10 cellular contexts compared by ENCODE assay signal in genomic region chr2:47172156-47172921, GRCh38. TPM values are rescaled to one million over a fixed set of nuclear protein-coding genes. Genes with fewer than 3 reads are reported as not detected.
DNase-seq lines count a peak whose midpoint lies in the region; ATAC-seq, FAIRE-seq and TF ChIP-seq lines count a peak whose summit lies in the region.
"Had no signal": no experiment of that assay in that cellular context is flagged by ENCODE, and none has a peak within 500 bp of the region (broad histone marks: within the 10 kb centered on the region; RNA-seq: fewer than 3 reads in every experiment).

No MANE protein-coding gene starts in this region.

- H3K27me3 ChIP-seq in BLaER1: no peaks in the 10 kb centered on the region
- H3K27me3 ChIP-seq in HUES48 (ENCODE audit: control insufficient read depth, insufficient read depth, low read length): no peaks in the 10 kb centered on the region
- H3K27me3 ChIP-seq in K562 (ENCODE audit: control insufficient read depth in 2 of 2, insufficient read depth in 2 of 2, low read length in 2 of 2): no peaks in the 10 kb centered on the region

- no peak for DNase-seq in K562 (ENCODE audit: extremely low read depth in 1 of 4, low spot score in 3 of 4)
- DNase-seq in naive B cell: no peak
- no peak for DNase-seq in activated CD4-positive, CD25-positive, alpha-beta regulatory T cell (lab: John Stamatoyannopoulos, UW)
- no peak for DNase-seq in COLO668 (lab: John Stamatoyannopoulos, UW; ENCODE audit: unreplicated experiment)
- no peak for DNase-seq in HK-2 (ENCODE audit: unreplicated experiment)
- DNase-seq: NCI-H187 treated with DMSO at 0.1 percent for 48 hours, posterior cingulate gyrus had no signal

- POLR2A ChIA-PET in K562 (lab: Yijun Ruan, JAX): interaction anchor here (0.8 to 1.9 kb wide), 11 partner anchors 9 to 163 kb away, joined by 3 to 10 read pairs (median 4); partner anchors contain the start of gene STPG4

- intact Hi-C loops in K562 (cut with micrococcal nuclease): no loop called here

- H2AFZ ChIP-seq in K562 (ENCODE audit: low read depth, low read length): no peak overlapping the region

- ATAC-seq in K562 (no peak), naive B cell (ENCODE audit: low read depth in 2 of 2) (no peak), GM21576 (IDR thresholded peaks at IDR 0.05; ENCODE audit: unreplicated experiment) (no peak)

- no peak for TF ChIP-seq EP300 in K562 (IDR thresholded peaks at IDR 0.05; ENCODE audit: low read length)

- in situ Hi-C loops in K562 (cut with MboI): no loop called here

- H3K4me1 ChIP-seq in BLaER1 (peaks cover 46% of the 10 kb centered on the region), HUES48 (ENCODE audit: control insufficient read depth, insufficient read depth, low read length) (peaks cover 46% of the 10 kb centered on the region), K562 (replicated peaks in 1 of 2; ENCODE audit: control insufficient read depth in 2 of 2, insufficient read depth in 2 of 2, low read length in 2 of 2) (peaks cover 7 to 22% of the 10 kb centered on the region in 2 experiments; a peak in 4 of 5 replicates)

- peaks cover 0 to 7% (median 0%) of the 10 kb centered on the region in 7 donors for H3K9me3 Mint-ChIP-seq in naive B cell

- no peak for TF ChIP-seq POLR2A in K562 (conservative IDR thresholded peaks at IDR 0.05)

- H3K9me3 ChIP-seq in BLaER1 (no peaks in the 10 kb centered on the region), HUES48 (ENCODE audit: control insufficient read depth, insufficient read depth, low read length) (no peaks in the 10 kb centered on the region), K562 (replicated peaks; ENCODE audit: control insufficient read depth, insufficient read depth, low read depth, low read length) (no peaks in the 10 kb centered on the region)

- H3K9ac ChIP-seq in BLaER1: no peak overlapping the region
- no peak overlapping the region for H3K9ac ChIP-seq in HUES48 (ENCODE audit: low read depth, low read length)
- peak overlapping the region in 1 of 2 experiments; percentile 48; a peak in 1 of 4 replicates for H3K9ac ChIP-seq in K562 (ENCODE audit: insufficient read depth in 1 of 2, low read depth in 2 of 2, low read length in 2 of 2)

- peaks cover 0 to 5% (median 0%) of the 10 kb centered on the region in 3 donors for H3K27me3 Mint-ChIP-seq in naive B cell

- peaks cover 91% of the 10 kb centered on the region for H3K79me2 ChIP-seq in K562 (ENCODE audit: control insufficient read depth, insufficient read depth, low read length)

- 35% methylated on average over 9 of the region's 9 CpGs for WGBS in K562 (ENCODE audit: insufficient coverage, low coverage, missing lambda C conversion rate)

- no peak for TF ChIP-seq RAD21 in K562 (CRISPR knock-in tag; conservative IDR thresholded peaks at IDR 0.05 in 1 of 2, IDR thresholded peaks at IDR 0.05 in 1 of 2)

- H3K4me1 Mint-ChIP-seq in naive B cell: peaks cover 45 to 77% (median 67%) of the 10 kb centered on the region in 3 donors

- H3K36me3 Mint-ChIP-seq in naive B cell: peaks cover 0 to 9% of the 10 kb centered on the region in 2 donors

- TF ChIP-seq CTCF in K562 (IDR thresholded peaks at IDR 0.05 in 2 of 3, conservative IDR thresholded peaks at IDR 0.05 in 1 of 3; ENCODE audit: insufficient read depth in 2 of 3, low read depth in 1 of 3, low read length in 3 of 3): no peak

- FAIRE-seq in K562 (lab: Jason Lieb, UNC): peak; percentile 6

- H3K27ac ChIP-seq in BLaER1 (no peak overlapping the region), HUES48 (ENCODE audit: low read depth, low read length) (no peak overlapping the region), K562 (ENCODE audit: extremely low read depth, low read depth, low read length) (no peak overlapping the region)

- H3K4me3 ChIP-seq in BLaER1 (0 out of 2 replicates have a peak overlapping the region, but pooled peaks have one; percentile 88), HUES48 (ENCODE audit: low read depth, low read length) (peak overlapping the region; percentile 96), K562 (no peak overlapping the region)

- peaks cover 48% of the 10 kb centered on the region for H3K36me3 ChIP-seq in BLaER1
- H3K36me3 ChIP-seq in HUES48 (ENCODE audit: control insufficient read depth, insufficient read depth, low read length): peaks cover 53% of the 10 kb centered on the region
- H3K36me3 ChIP-seq in K562 (ENCODE audit: control insufficient read depth, insufficient read depth, low read length): peaks cover 65% of the 10 kb centered on the region

- H3K4me3 Mint-ChIP-seq in naive B cell: peak overlapping the region in 6 of 8 donors; percentile 30 to 100 (median 67)

- no peaks in the 10 kb centered on the region for H3K9me1 ChIP-seq in K562 (ENCODE audit: control insufficient read depth, insufficient read depth, low read length)

- peak overlapping the region in 3 of 6 donors; percentile 9 to 100 (median 33) for H3K27ac Mint-ChIP-seq in naive B cell

- no TSS peak for BruUV-seq in K562 (replicated peaks; lab: Mats Ljungman, UMichigan)

- CTCF ChIA-PET in K562 (lab: Yijun Ruan, JAX; ENCODE audit: low intra/inter-chr PET ratio): no interaction called here

- H4K20me1 ChIP-seq in BLaER1 (peaks cover 88% of the 10 kb centered on the region), K562 (replicated peaks; ENCODE audit: control insufficient read depth, insufficient read depth, low read length) (peaks cover 67% of the 10 kb centered on the region)

- peak overlapping the region; percentile 97 for H3K4me2 ChIP-seq in BLaER1
- peak overlapping the region; percentile 70 for H3K4me2 ChIP-seq in K562 (ENCODE audit: insufficient read depth, low read length)

TF ChIP-seq in K562, 482 proteins besides CTCF, POLR2A, EP300 and RAD21:
- TF ChIP-seq TEAD2 (tag; IDR thresholded peaks at IDR 0.05): no peak

RNA-seq across cellular contexts. Expression of gene CALM2, which starts 4.0 kb away (rescaled TPM):
- 47.4 and 171 TPM in 2 replicates for total RNA-seq in K562 (2011; cell fraction: chromatin; rRNA removed; ENCODE audit: low replicate concordance)
- total RNA-seq in K562 (2011; cell fraction: nucleolus; rRNA removed): 27.7 and 36.5 TPM in 2 replicates
- total RNA-seq in K562 (2011; cell fraction: nucleoplasm; rRNA removed): 119 and 209 TPM in 2 replicates
- total RNA-seq in K562 (2014; rRNA removed) (304 and 331 TPM in 2 replicates), K562 (2014; rRNA removed; fragmentation: Illumina TruSeq; extraction: Trizol) (656 and 729 TPM in 2 replicates), K562 (2015; rRNA removed; fragmentation: Illumina TruSeq; extraction: Trizol) (436 and 447 TPM in 2 replicates), K562 (2021) (357 and 363 TPM in 2 replicates)
- polyA plus RNA-seq in K562 (2011; rRNA removed) (225 and 326 TPM in 2 replicates), K562 (2014; fragmentation: Illumina TruSeq; extraction: Trizol) (457 and 479 TPM in 2 replicates), K562 (2014; fragmentation: Nextera tagmentation; extraction: Ambion mirVana) (1,000 to 10,000 TPM; 1,257 to 1,855 TPM), K562 (2014; rRNA removed) (316 and 329 TPM in 2 replicates), naive B cell (ENCODE audit: low read depth in 6 of 6) (1,000 to 10,000 TPM in 2 of 6 donors, 100 to 1,000 TPM in 4; 800 to 1,508 (median 920) TPM)
- polyA plus RNA-seq in K562 (2011; cell fraction: cytosol; rRNA removed): 55.4 and 201 TPM in 2 replicates
- 55.4 and 96.4 TPM in 2 replicates for polyA plus RNA-seq in K562 (2011; cell fraction: nucleus; rRNA removed)
- 409 and 511 TPM in 2 replicates for polyA plus RNA-seq in K562 (2012)
- polyA minus RNA-seq in K562 (2011; rRNA and poly(A)+ RNA removed): 319 and 344 TPM in 2 replicates
- 93.9 and 115 TPM in 2 replicates for polyA minus RNA-seq in K562 (2011; cell fraction: cytosol; rRNA and poly(A)+ RNA removed)
- 54.7 and 100 TPM in 2 replicates for polyA minus RNA-seq in K562 (2011; cell fraction: nucleus; rRNA and poly(A)+ RNA removed)

RNA-seq across cellular contexts. Expression of gene STPG4, which starts 17.2 kb away (rescaled TPM):
- total RNA-seq in K562 (2011; cell fraction: chromatin; rRNA removed; ENCODE audit: low replicate concordance): 0.51 and 0.72 TPM in 2 replicates
- 0.79 TPM in 1 of 2 replicates, not detected in the other for total RNA-seq in K562 (2011; cell fraction: nucleolus; rRNA removed)
- total RNA-seq in K562 (2011; cell fraction: nucleoplasm; rRNA removed): not detected in 2 replicates
- total RNA-seq in K562 (2014; rRNA removed) (0.68 TPM in 1 of 2 replicates, not detected in the other), K562 (2014; rRNA removed; fragmentation: Illumina TruSeq; extraction: Trizol) (0.22 and 0.38 TPM in 2 replicates), K562 (2015; rRNA removed; fragmentation: Illumina TruSeq; extraction: Trizol) (not detected in 2 replicates), K562 (2021) (not detected in 2 replicates)
- polyA plus RNA-seq in K562 (2011; rRNA removed) (not detected in 2 replicates), K562 (2014; fragmentation: Illumina TruSeq; extraction: Trizol) (0.10 TPM in 1 of 2 replicates, not detected in the other), K562 (2014; fragmentation: Nextera tagmentation; extraction: Ambion mirVana) (not detected), K562 (2014; rRNA removed) (0.28 TPM in 1 of 2 replicates, not detected in the other), naive B cell (ENCODE audit: low read depth in 6 of 6) (under 1 TPM in 2 of 6 donors, not detected in 4; 0.41 to 0.66 TPM)
- polyA plus RNA-seq in K562 (2011; cell fraction: cytosol; rRNA removed): not detected in 2 replicates
- polyA plus RNA-seq in K562 (2011; cell fraction: nucleus; rRNA removed): 0.24 TPM in 1 of 2 replicates, not detected in the other
- 0.26 TPM in 1 of 2 replicates, not detected in the other for polyA plus RNA-seq in K562 (2012)
- polyA minus RNA-seq in K562 (2011; rRNA and poly(A)+ RNA removed): 0.33 and 0.39 TPM in 2 replicates
- polyA minus RNA-seq in K562 (2011; cell fraction: cytosol; rRNA and poly(A)+ RNA removed): not detected in 2 replicates
- polyA minus RNA-seq in K562 (2011; cell fraction: nucleus; rRNA and poly(A)+ RNA removed): 0.44 TPM in 1 of 2 replicates, not detected in the other
